10 cellular contexts compared by ENCODE assay signal in genomic region chr5:148186248-148187003, GRCh38. TPM values are rescaled to one million over a fixed set of nuclear protein-coding genes. Genes with fewer than 3 reads are reported as not detected.
DNase-seq lines count a peak whose midpoint lies in the region; ATAC-seq and TF ChIP-seq lines count a peak whose summit lies in the region.
"Had no signal": no experiment of that assay in that cellular context is flagged by ENCODE, and none has a peak within 500 bp of the region (broad histone marks: within the 10 kb centered on the region; RNA-seq: fewer than 3 reads in every experiment).

No MANE protein-coding gene starts in this region.

- H3K4me3 ChIP-seq in AG10803 (ENCODE audit: low read length) (no peak overlapping the region), MM.1S (ENCODE audit: low read length) (no peak overlapping the region), fibroblast of lung (replicated peaks in 1 of 4; ENCODE audit: control extremely low read depth in 1 of 4, insufficient read depth in 1 of 4, low read depth in 3 of 4, low read length in 4 of 4) (no peak overlapping the region)
- H3K4me3 ChIP-seq in effector memory CD4-positive, alpha-beta T cell (ENCODE audit: insufficient read depth, low read depth, low read length, poor library complexity, severe bottlenecking) = no peak overlapping the region

- H3K27me3 ChIP-seq in MM.1S (replicated peaks; ENCODE audit: insufficient read depth, low read length) (no peaks in the 10 kb centered on the region), fibroblast of lung (ENCODE audit: control insufficient read depth, insufficient read depth, low read length) (no peaks in the 10 kb centered on the region)
- H3K27me3 ChIP-seq in effector memory CD4-positive, alpha-beta T cell (replicated peaks; ENCODE audit: control insufficient read depth, insufficient read depth, low read length, poor library complexity, severe bottlenecking) = no peaks in the 10 kb centered on the region

- H3F3A ChIP-seq in MM.1S (ENCODE audit: insufficient read depth, low read length) = no peaks in the 10 kb centered on the region

- no peak overlapping the region for H2AFZ ChIP-seq in MM.1S (ENCODE audit: low read length)
- no peak overlapping the region for H2AFZ ChIP-seq in fibroblast of lung (ENCODE audit: low read length)

- ATAC-seq in GM21528 (IDR thresholded peaks at IDR 0.05; ENCODE audit: low FRiP score, unreplicated experiment) (peak; percentile 64), GM18505 (IDR thresholded peaks at IDR 0.05; ENCODE audit: unreplicated experiment) (no peak)

- no peak for TF ChIP-seq POLR2A in GM18505 (IDR thresholded peaks at IDR 0.05; ENCODE audit: borderline replicate concordance, extremely low read depth, insufficient read depth, insufficient read length)

- DNase-seq in AG10803 (ENCODE audit: low read depth) = peak; percentile 19
- peak; percentile 14 for DNase-seq in MM.1S
- peak; percentile 80 to 83 for DNase-seq in fibroblast of lung (ENCODE audit: low read depth in 2 of 2)
- DNase-seq in mesenteric fat pad (ENCODE audit: low spot score) = no peak
- no peak for DNase-seq in activated CD4-positive, alpha-beta T cell treated with anti-CD3 and anti-CD28 coated beads for 1 hour
- DNase-seq in effector memory CD4-positive, alpha-beta T cell = no peak
- DNase-seq: cerebellar nuclear complex, DND-41 had no signal

- no peaks in the 10 kb centered on the region for H3K9me2 ChIP-seq in MM.1S (replicated peaks; ENCODE audit: insufficient read depth, low read length)

- H3K4me1 ChIP-seq in MM.1S (ENCODE audit: low read length) = 0 out of 2 replicates have a peak, but pooled peaks cover 9% of the 10 kb centered on the region
- no peaks in the 10 kb centered on the region for H3K4me1 ChIP-seq in fibroblast of lung (ENCODE audit: control insufficient read depth, extremely low read depth, insufficient read depth, low read length)
- no peaks in the 10 kb centered on the region for H3K4me1 ChIP-seq in effector memory CD4-positive, alpha-beta T cell (ENCODE audit: control insufficient read depth, insufficient read depth, low read length, poor library complexity, severe bottlenecking)

- no peaks in the 10 kb centered on the region for H3K79me2 ChIP-seq in MM.1S (ENCODE audit: low read length)
- H3K79me2 ChIP-seq in fibroblast of lung (ENCODE audit: control insufficient read depth, insufficient read depth, low read length) = no peaks in the 10 kb centered on the region

- no peak for TF ChIP-seq CTCF in AG10803 (conservative IDR thresholded peaks at IDR 0.05; ENCODE audit: low read length)
- no peak for TF ChIP-seq CTCF in MM.1S (IDR thresholded peaks at IDR 0.05; ENCODE audit: low read length)
- TF ChIP-seq CTCF in fibroblast of lung (conservative IDR thresholded peaks at IDR 0.05 in 1 of 2, IDR thresholded peaks at IDR 0.05 in 1 of 2; ENCODE audit: low read depth in 1 of 2, low read length in 2 of 2) = no peak

- H3K4me2 ChIP-seq in MM.1S (ENCODE audit: low read depth, low read length) (no peak overlapping the region), fibroblast of lung (ENCODE audit: extremely low read depth, insufficient read depth, low read length) (no peak overlapping the region)

- H4K20me1 ChIP-seq in MM.1S (ENCODE audit: insufficient read depth, low read length) (no peaks in the 10 kb centered on the region), fibroblast of lung (ENCODE audit: control insufficient read depth, extremely low read depth, insufficient read depth, low read length) (no peaks in the 10 kb centered on the region)

- H3K9ac ChIP-seq in MM.1S (ENCODE audit: low read length) = no peak overlapping the region
- no peak overlapping the region for H3K9ac ChIP-seq in fibroblast of lung (ENCODE audit: insufficient read depth, low read length)

- H3K9me3 ChIP-seq in MM.1S (replicated peaks; ENCODE audit: insufficient read depth, low read length) (no peaks in the 10 kb centered on the region), fibroblast of lung (ENCODE audit: control insufficient read depth, insufficient read depth, low read depth, low read length) (no peaks in the 10 kb centered on the region)
- no peaks in the 10 kb centered on the region for H3K9me3 ChIP-seq in effector memory CD4-positive, alpha-beta T cell (ENCODE audit: control insufficient read depth, low read length)

- H3K36me3 ChIP-seq in MM.1S (replicated peaks; ENCODE audit: insufficient read depth, low read length) (no peaks in the 10 kb centered on the region), fibroblast of lung (ENCODE audit: control insufficient read depth, insufficient read depth, low read length) (no peaks in the 10 kb centered on the region)
- H3K36me3 ChIP-seq in effector memory CD4-positive, alpha-beta T cell (ENCODE audit: control insufficient read depth, insufficient read depth, low read length) = no peaks in the 10 kb centered on the region

- H3K27ac ChIP-seq in MM.1S (ENCODE audit: low read length) (no peak overlapping the region), fibroblast of lung (ENCODE audit: insufficient read depth, low read length) (no peak overlapping the region)
- H3K27ac ChIP-seq in effector memory CD4-positive, alpha-beta T cell (ENCODE audit: insufficient read depth, low read length, poor library complexity, severe bottlenecking) = no peak overlapping the region

RNA-seq across cellular contexts. Expression of gene SPINK6, which starts 16.4 kb away (rescaled TPM):
- total RNA-seq in fibroblast of lung (not detected in 2 replicates), mesenteric fat pad (not detected)
- polyA plus RNA-seq in fibroblast of lung = not detected in 2 replicates
- not detected in 2 replicates for polyA plus RNA-seq in fibroblast of lung (2012)
- not detected in 2 replicates for polyA minus RNA-seq in fibroblast of lung (ENCODE audit: low replicate concordance)

RNA-seq across cellular contexts. Expression of gene SPINK14, which starts 18.1 kb away (rescaled TPM):
- total RNA-seq in fibroblast of lung (not detected in 2 replicates), mesenteric fat pad (not detected)
- not detected in 2 replicates for polyA plus RNA-seq in fibroblast of lung
- polyA plus RNA-seq in fibroblast of lung (2012) = not detected in 2 replicates
- polyA minus RNA-seq in fibroblast of lung (ENCODE audit: low replicate concordance) = not detected in 2 replicates

RNA-seq across cellular contexts. Expression of gene MARCOL, which starts 51.9 kb away (rescaled TPM):
- total RNA-seq in fibroblast of lung = not detected in 2 replicates
- polyA plus RNA-seq in fibroblast of lung = not detected in 2 replicates
- polyA plus RNA-seq in fibroblast of lung (2012) = not detected in 2 replicates
- polyA minus RNA-seq in fibroblast of lung (ENCODE audit: low replicate concordance) = not detected in 2 replicates
- not detected for total RNA-seq in mesenteric fat pad

Comparison
In these comparisons a context has a peak if more than half of its experiments do, and no peak if none do; other contexts are left out.
1. DNase-seq: peak in AG10803 (single experiment), MM.1S (single experiment) and fibroblast of lung (2 of 2); none in mesenteric fat pad (single experiment), activated CD4-positive, alpha-beta T cell treated with anti-CD3 and anti-CD28 coated beads for 1 hour (single experiment) and effector memory CD4-positive, alpha-beta T cell (0 of 3).